9 cellular contexts compared by ENCODE assay signal in the genomic region with DNA sequence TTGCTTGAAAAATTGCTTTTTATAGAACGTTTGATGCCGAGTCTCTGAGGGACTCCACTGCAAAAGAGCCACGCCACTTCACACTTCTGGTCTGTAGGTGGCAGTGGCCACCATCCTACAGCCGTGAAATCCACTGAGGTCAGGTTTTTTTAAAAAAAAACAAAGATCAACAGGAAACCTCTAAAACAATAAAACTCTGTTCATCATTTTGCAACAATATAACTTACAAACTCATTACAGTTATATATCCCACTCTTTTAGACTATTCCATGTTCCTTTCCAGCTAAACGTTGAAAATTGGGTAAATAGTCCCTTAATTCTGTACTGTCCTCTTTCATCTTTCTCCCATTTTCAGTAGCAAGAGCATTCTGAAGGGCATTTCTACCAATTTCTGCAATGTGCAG.
DNase-seq lines count a peak whose midpoint lies in the region; ATAC-seq, FAIRE-seq and TF ChIP-seq lines count a peak whose summit lies in the region.
"Had no signal": no experiment of that assay in that cellular context is flagged by ENCODE, and none has a peak within 500 bp of the region (broad histone marks: within the 10 kb centered on the region; RNA-seq: fewer than 3 reads in every experiment).

No MANE protein-coding gene starts in this region.

- intact Hi-C loops in sigmoid colon (cut with DNase I) = loop anchor here (1.0 to 10.0 kb wide), 5 partner anchors 65 to 666 kb away; a partner anchor contains a TSS

- TF ChIP-seq CTCF in VCaP (conservative IDR thresholded peaks at IDR 0.05) (peak; percentile 96), sigmoid colon (IDR thresholded peaks at IDR 0.05) (peak; percentile 59 to 85 (median 78))

- TF ChIP-seq POLR2A in GM12891 (IDR thresholded peaks at IDR 0.05; ENCODE audit: low read depth, low read length) (no peak), sigmoid colon (IDR thresholded peaks at IDR 0.05) (no peak)

- H3K4me3 ChIP-seq in sigmoid colon = no peak overlapping the region

- H3K36me3 ChIP-seq in sigmoid colon = no peaks in the 10 kb centered on the region

- no peak overlapping the region; the same call in 1 of the 2 replicates for H3K27ac ChIP-seq in VCaP
- no peak overlapping the region for H3K27ac ChIP-seq in sigmoid colon

- 3 to 7% methylated on average over 5 of the region's 5 CpGs for WGBS in sigmoid colon, 2 donors

- ATAC-seq in HG02870 (IDR thresholded peaks at IDR 0.05; ENCODE audit: unreplicated experiment) = peak; percentile 88

- DNase-seq in AG08396 (ENCODE audit: low spot score) (peak; percentile 64), GM12891 (ENCODE audit: insufficient read length, low spot score) (peak; percentile 13), NCI-H1436 treated with DMSO at 0.1 percent for 48 hours (lab: John Stamatoyannopoulos, UW) (peak; percentile 19), globus pallidus (ENCODE audit: low spot score) (peak; percentile 41), sigmoid colon (no peak)
- DNase-seq in activated effector memory CD4-positive, alpha-beta T cell treated with anti-CD3 and anti-CD28 coated beads, Interleukin-2, amount 50 U/mL, for 16 hours = no peak
- DNase-seq: naive thymus-derived CD8-positive, alpha-beta T cell had no signal

- H3K4me1 ChIP-seq in sigmoid colon = peaks cover 0 to 6% (median 0%) of the 10 kb centered on the region in 4 donors

- no peaks in the 10 kb centered on the region for H3K9me3 ChIP-seq in sigmoid colon

- FAIRE-seq in GM12891 (lab: Jason Lieb, UNC) = peak; percentile 9

- no peaks in the 10 kb centered on the region for H3K27me3 ChIP-seq in sigmoid colon

- TF ChIP-seq EP300 in sigmoid colon (IDR thresholded peaks at IDR 0.05) = no peak

TF ChIP-seq in GM12891, 5 proteins besides CTCF, POLR2A, EP300 and RAD21:
- no peak for TF ChIP-seq POLR2AphosphoS5 (IDR thresholded peaks at IDR 0.05; ENCODE audit: low read depth, low read length)
- TF ChIP-seq TAF1 (IDR thresholded peaks at IDR 0.05; ENCODE audit: low read depth, low read length) = no peak
- no peak for TF ChIP-seq POU2F2 (IDR thresholded peaks at IDR 0.05; ENCODE audit: low read depth, low read length)
- no peak for TF ChIP-seq SPI1 (IDR thresholded peaks at IDR 0.05; ENCODE audit: low read depth, low read length)
- TF ChIP-seq PAX5 (IDR thresholded peaks at IDR 0.05; ENCODE audit: insufficient read depth, low read length, severe bottlenecking) = no peak
TF ChIP-seq in GM12891: peak in this region for 0.

Comparison
In these comparisons a context has a peak if more than half of its experiments do, and no peak if none do; other contexts are left out.
1. DNase-seq: peak in AG08396 (single experiment), GM12891 (single experiment), NCI-H1436 treated with DMSO at 0.1 percent for 48 hours (single experiment) and globus pallidus (single experiment); none in sigmoid colon (single experiment) and activated effector memory CD4-positive, alpha-beta T cell treated with anti-CD3 and anti-CD28 coated beads, Interleukin-2, amount 50 U/mL, for 16 hours (single experiment).